ENCODE assay signal across 15 cellular contexts in the genomic region with DNA sequence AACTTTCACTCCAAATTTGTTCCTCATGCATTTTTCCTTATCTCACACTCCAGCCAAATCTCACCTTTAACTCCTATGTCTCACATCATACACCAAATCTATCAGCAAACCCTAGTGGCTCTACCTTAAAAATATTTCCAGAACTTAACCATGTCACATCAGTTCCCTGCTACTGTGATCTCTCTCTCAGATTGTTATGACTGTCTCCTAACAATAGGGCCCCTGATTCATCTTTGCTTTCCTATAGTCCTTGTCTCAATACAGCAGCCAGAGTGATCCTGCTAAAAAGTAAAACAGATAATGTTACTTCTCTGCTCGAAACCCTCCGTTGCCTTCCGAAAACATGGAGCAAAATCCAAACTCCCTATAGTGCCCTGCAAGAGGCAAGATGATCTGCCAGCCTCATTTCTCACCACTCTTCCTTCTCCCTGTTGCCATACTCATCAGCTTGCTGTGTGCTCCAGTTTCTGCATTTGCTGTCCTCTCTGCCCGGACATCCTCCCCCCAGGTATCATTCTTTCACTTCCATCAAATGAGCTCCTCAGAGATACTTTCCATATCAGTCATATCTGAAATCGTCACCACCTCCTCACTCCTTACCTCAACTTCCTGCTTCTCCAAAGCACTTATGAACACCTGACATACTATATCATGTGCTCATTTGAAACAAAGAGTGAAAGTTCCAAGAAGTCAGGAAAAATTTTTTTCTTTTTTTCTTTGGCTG.
A peak's percentile ranks its signal among the peaks of the same experiment; 100 is the strongest.
DNase-seq lines count a peak whose midpoint lies in the region; ATAC-seq and TF ChIP-seq lines count a peak whose summit lies in the region.
"Had no signal": no experiment of that assay in that cellular context is flagged by ENCODE, and none has a peak within 500 bp of the region (broad histone marks: within the 10 kb centered on the region; RNA-seq: fewer than 3 reads in every experiment).

No MANE protein-coding gene starts in this region.

- no TSS peak for BruUV-seq in A673 (replicated peaks; lab: Mats Ljungman, UMichigan)

- H3K9me3 ChIP-seq in A673 (ENCODE audit: low read depth, low read length, poor library complexity, severe bottlenecking): no peaks in the 10 kb centered on the region
- H3K9me3 ChIP-seq: ascending aorta, prostate gland had no signal

- no peak overlapping the region for H3K4me3 ChIP-seq in A673 (ENCODE audit: low read depth, low read length, poor library complexity, severe bottlenecking)
- H3K4me3 ChIP-seq: ascending aorta, dorsolateral prefrontal cortex, prostate gland had no signal

- TF ChIP-seq CTCF in A673 (conservative IDR thresholded peaks at IDR 0.05; ENCODE audit: low read depth, low read length): no peak

- no peak overlapping the region for H3K27ac ChIP-seq in A673 (ENCODE audit: low read depth, low read length, poor library complexity, severe bottlenecking)
- H3K27ac ChIP-seq: ascending aorta, dorsolateral prefrontal cortex, prostate gland had no signal

- H3K36me3 ChIP-seq in A673 (ENCODE audit: insufficient read depth, low read length, poor library complexity, severe bottlenecking): no peaks in the 10 kb centered on the region
- H3K36me3 ChIP-seq: ascending aorta, prostate gland had no signal

- peaks cover 2% of the 10 kb centered on the region for H3K4me1 ChIP-seq in A673 (ENCODE audit: insufficient read depth, low read length, poor library complexity, severe bottlenecking)
- H3K4me1 ChIP-seq: ascending aorta, prostate gland had no signal

- no peaks in the 10 kb centered on the region for H3K27me3 ChIP-seq in A673 (replicated peaks; ENCODE audit: insufficient read depth, low read depth, low read length, poor library complexity)
- H3K27me3 ChIP-seq: ascending aorta, dorsolateral prefrontal cortex had no signal

- peak; percentile 21 for DNase-seq in stimulated activated CD4-positive, alpha-beta T cell treated with anti-CD3 and anti-CD28 coated beads, Interleukin-1b, Interleukin-23, amount 100 ng/mL, for 48 hours
- no peak for DNase-seq in stimulated activated CD4-positive, alpha-beta T cell treated with anti-CD3 and anti-CD28 coated beads, Interleukin-4, amount 100 ng/mL, for 1 hour
- DNase-seq in M059J (ENCODE audit: low read depth): peak; percentile 2
- DNase-seq in effector CD8-positive, alpha-beta T cell (lab: John Stamatoyannopoulos, UW): no peak
- DNase-seq in A673 (ENCODE audit: low spot score): no peak
- DNase-seq in NCI-H82 treated with DMSO at 0.1 percent for 48 hours (lab: John Stamatoyannopoulos, UW; ENCODE audit: unreplicated experiment): no peak
- DNase-seq: DMS79, dorsolateral prefrontal cortex, NCI-H1417, NCI-H446 treated with DMSO at 0.1 percent for 48 hours had no signal

- POLR2A ChIA-PET in A673 (lab: Charles Lee; ENCODE audit: low non-redundant PET): no interaction called here

- intact Hi-C loops in A673 (cut with micrococcal nuclease; ENCODE audit: unreplicated experiment): no loop called here

- CTCF ChIA-PET in A673 (lab: Charles Lee): no interaction called here

- peak; percentile 65 for ATAC-seq in HG02678 (IDR thresholded peaks at IDR 0.05; ENCODE audit: unreplicated experiment)
- no peak for ATAC-seq in esophagus mucosa
- ATAC-seq: HepG2 had no signal

Comparison
In these comparisons a context has a peak if more than half of its experiments do, and no peak if none do; other contexts are left out.
1. DNase-seq: peak in stimulated activated CD4-positive, alpha-beta T cell treated with anti-CD3 and anti-CD28 coated beads, Interleukin-1b, Interleukin-23, amount 100 ng/mL, for 48 hours (single experiment) and M059J (single experiment); none in stimulated activated CD4-positive, alpha-beta T cell treated with anti-CD3 and anti-CD28 coated beads, Interleukin-4, amount 100 ng/mL, for 1 hour (single experiment), effector CD8-positive, alpha-beta T cell (single experiment), A673 (single experiment) and NCI-H82 treated with DMSO at 0.1 percent for 48 hours (single experiment).